8 cellular contexts compared by ENCODE assay signal in the genomic region with DNA sequence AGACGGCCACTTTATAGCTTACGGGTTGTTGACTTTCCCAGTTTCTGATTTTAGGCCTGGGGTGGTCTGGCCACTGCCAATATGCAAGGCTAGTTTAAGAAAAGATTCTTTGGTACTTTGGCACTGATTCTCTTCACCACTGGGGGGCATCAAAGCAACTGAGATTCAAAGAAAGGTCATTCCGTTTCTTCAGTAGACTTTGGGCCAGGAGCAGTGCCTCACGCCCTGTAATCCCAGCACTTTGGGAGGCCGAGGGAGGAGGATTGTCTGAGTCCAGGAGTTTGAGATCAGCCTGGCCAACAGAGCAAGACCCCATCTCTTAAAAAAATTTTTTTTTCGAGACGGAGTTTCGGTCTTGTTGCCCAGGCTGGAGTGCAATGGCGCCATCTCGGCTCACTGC. TPM values are rescaled to one million over a fixed set of nuclear protein-coding genes. Genes with fewer than 3 reads are reported as not detected.
A peak's percentile ranks its signal among the peaks of the same experiment; 100 is the strongest.
DNase-seq lines count a peak whose midpoint lies in the region; ATAC-seq and TF ChIP-seq lines count a peak whose summit lies in the region.

No MANE protein-coding gene starts in this region.

- peaks cover 2% of the 10 kb centered on the region; the same call in 1 of the 2 replicates for H3F3A ChIP-seq in DOHH2 (ENCODE audit: control insufficient read depth, insufficient read depth)

- no peak for ATAC-seq in HG02885 (IDR thresholded peaks at IDR 0.05; ENCODE audit: poor library complexity, unreplicated experiment)

- no peaks in the 10 kb centered on the region for H3K27me3 ChIP-seq in DOHH2 (ENCODE audit: control insufficient read depth, low read length)
- no peaks in the 10 kb centered on the region for H3K27me3 ChIP-seq in spleen (replicated peaks in 1 of 7)

- no peak for TF ChIP-seq POLR2A in spleen (IDR thresholded peaks at IDR 0.05)

- H3K9me2 ChIP-seq in DOHH2 (replicated peaks; ENCODE audit: control insufficient read depth, low read length), result no peaks in the 10 kb centered on the region

- no peak overlapping the region for H3K27ac ChIP-seq in DOHH2 (ENCODE audit: low read depth, low read length)
- no peak overlapping the region for H3K27ac ChIP-seq in spleen

- H3K9me3 ChIP-seq in DOHH2 (ENCODE audit: control insufficient read depth, insufficient read depth, low read length) (no peaks in the 10 kb centered on the region), spleen (no peaks in the 10 kb centered on the region)

- peak; percentile 3 for DNase-seq in HFF-Myc (ENCODE audit: extremely low read depth, low read depth)
- peak; percentile 31 for DNase-seq in activated CD4-positive, alpha-beta T cell treated with anti-CD3 and anti-CD28 coated beads for 48 hours
- peak; percentile 20 for DNase-seq in globus pallidus (ENCODE audit: low spot score)
- no peak for DNase-seq in spleen
- DNase-seq in NCI-H2196 treated with DMSO at 0.1 percent for 48 hours (lab: John Stamatoyannopoulos, UW; ENCODE audit: unreplicated experiment), result no peak
- no peak for DNase-seq in COLO829 (ENCODE audit: low spot score)

- H3K4me1 ChIP-seq in DOHH2 (ENCODE audit: control insufficient read depth, low read length), result no peaks in the 10 kb centered on the region
- no peaks in the 10 kb centered on the region for H3K4me1 ChIP-seq in spleen

- 79 to 90% (median 85%) methylated on average over 10 of the region's 10 CpGs for WGBS in spleen, 5 donors

- peak; percentile 66 for TF ChIP-seq CTCF in DOHH2 (IDR thresholded peaks at IDR 0.05; ENCODE audit: low read depth, low read length, poor library complexity, severe bottlenecking)
- TF ChIP-seq CTCF in HFF-Myc (IDR thresholded peaks at IDR 0.05; ENCODE audit: low read depth, low read length, missing control alignments), result peak; percentile 59
- peak in 9 of 11 experiments; percentile 13 to 60 (median 45) for TF ChIP-seq CTCF in spleen (IDR thresholded peaks at IDR 0.05 in 8 of 11, conservative IDR thresholded peaks at IDR 0.05 in 3 of 11)

- no peak overlapping the region for H3K4me2 ChIP-seq in DOHH2 (ENCODE audit: low read length)

- intact Hi-C loops in spleen (cut with DNase I; ENCODE audit: low total_unique reads), result no loop called here

- H3K4me3 ChIP-seq in DOHH2 (ENCODE audit: low read length) (no peak overlapping the region), HFF-Myc (replicated peaks; ENCODE audit: low read depth, low read length) (no peak overlapping the region), spleen (no peak overlapping the region)

- H3K79me2 ChIP-seq in DOHH2 (ENCODE audit: control insufficient read depth, low read length), result no peaks in the 10 kb centered on the region

- no peaks in the 10 kb centered on the region; the same call in 1 of the 2 replicates for H4K20me1 ChIP-seq in DOHH2 (ENCODE audit: control insufficient read depth, insufficient read depth, low read depth, low read length)

- H3K36me3 ChIP-seq in DOHH2 (ENCODE audit: control insufficient read depth, low read length) (peaks cover 92% of the 10 kb centered on the region), spleen (peaks cover 3 to 100% (median 95%) of the 10 kb centered on the region in 6 donors)

RNA-seq across cellular contexts. Expression of a gene that starts 53.0 kb away (rescaled TPM):
- total RNA-seq in spleen, result 100 to 1,000 TPM in 1 of 7 donors, 10 to 100 TPM in 6; 25.2 to 101 (median 76.1) TPM
- polyA plus RNA-seq in spleen, result 10 to 100 TPM; 20.7 to 29.5 (median 24.2) TPM

RNA-seq across cellular contexts. Expression of a gene that starts 53.1 kb away (rescaled TPM):
- total RNA-seq in spleen, result 10 to 100 TPM; 17.2 to 28.1 (median 23.8) TPM
- polyA plus RNA-seq in spleen, result 1 to 10 TPM; 3.8 to 6.1 (median 4.7) TPM

Comparison
In these comparisons a context has a peak if more than half of its experiments do, and no peak if none do; other contexts are left out.
1. DNase-seq: peak in HFF-Myc (single experiment), activated CD4-positive, alpha-beta T cell treated with anti-CD3 and anti-CD28 coated beads for 48 hours (single experiment) and globus pallidus (single experiment); none in spleen (single experiment), NCI-H2196 treated with DMSO at 0.1 percent for 48 hours (single experiment) and COLO829 (single experiment).
2. Peak in every context shown above with its lines, with median percentiles within 50 percentile points of each other: CTCF ChIP-seq.